In genomic region chr12:11651785-11652184, GRCh38 we compare ENCODE assay signal across 1 cellular context.
TF ChIP-seq lines count a peak whose summit lies in the region.

No MANE protein-coding gene starts in this region.

TF ChIP-seq in K562, 482 proteins besides CTCF, POLR2A, EP300 and RAD21 (continued from another document):
- no peak for TF ChIP-seq TCF15 (CRISPR knock-in tag; IDR thresholded peaks at IDR 0.05)
- no peak for TF ChIP-seq ARID3A (IDR thresholded peaks at IDR 0.05; ENCODE audit: borderline replicate concordance, low read depth, low read length)
- TF ChIP-seq VEZF1 (CRISPR knock-in tag; IDR thresholded peaks at IDR 0.05) = no peak
- TF ChIP-seq ZBTB40 (IDR thresholded peaks at IDR 0.05) = no peak
- no peak for TF ChIP-seq ZBTB40 (CRISPR knock-in tag; IDR thresholded peaks at IDR 0.05)
- no peak for TF ChIP-seq POLR2G (IDR thresholded peaks at IDR 0.05; ENCODE audit: low read depth, low read length)
- TF ChIP-seq REST (CRISPR knock-in tag; IDR thresholded peaks at IDR 0.05; ENCODE audit: low read depth) = no peak
- TF ChIP-seq ZNF778 (CRISPR knock-in tag; IDR thresholded peaks at IDR 0.05) = no peak
- TF ChIP-seq ZNF232 (CRISPR knock-in tag; IDR thresholded peaks at IDR 0.05) = no peak
